ENCODE assay signal across 8 cellular contexts in the genomic region with DNA sequence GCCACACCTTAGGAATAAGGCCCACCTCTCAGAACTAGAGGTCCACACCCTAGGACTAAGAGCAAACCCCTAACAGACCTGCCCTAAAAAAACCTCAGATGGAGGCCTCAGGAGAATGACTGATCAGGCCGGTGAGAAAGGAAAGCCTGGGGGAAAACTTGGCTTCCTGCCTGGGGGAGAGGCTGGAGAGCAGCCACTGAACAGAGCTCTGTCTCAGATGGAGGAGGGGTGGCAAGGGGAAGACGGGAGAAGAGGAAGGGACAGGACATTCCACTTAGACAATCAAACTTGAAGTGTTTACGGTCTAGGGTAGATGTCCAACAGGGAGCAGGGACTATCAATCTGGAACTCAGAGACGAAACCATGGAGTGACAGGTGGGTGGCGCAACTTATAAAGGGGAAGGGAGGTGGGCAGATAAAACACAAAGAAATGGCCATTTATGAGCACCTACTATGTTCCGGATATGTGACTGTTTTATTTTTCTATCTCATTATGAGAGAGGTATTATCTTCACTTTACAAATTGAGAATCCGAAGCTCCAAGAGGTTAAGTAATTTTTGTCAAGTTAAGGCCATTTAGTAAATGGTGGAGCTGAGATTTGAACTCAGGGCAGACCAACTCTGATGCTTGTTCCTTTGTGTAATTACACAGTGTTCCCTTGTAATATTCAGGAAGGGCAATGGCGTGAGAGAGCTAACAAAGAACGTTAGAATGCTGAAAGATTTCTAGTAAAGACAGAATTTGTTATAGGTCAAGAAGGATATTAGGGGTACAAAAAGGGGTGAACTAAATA.
A peak's percentile ranks its signal among the peaks of the same experiment; 100 is the strongest.
DNase-seq lines count a peak whose midpoint lies in the region; ATAC-seq and TF ChIP-seq lines count a peak whose summit lies in the region.

No MANE protein-coding gene starts in this region.

- no peaks in the 10 kb centered on the region for H3K36me3 ChIP-seq in left ventricle myocardium inferior

- H3K4me3 Mint-ChIP-seq in WTC11, result 0 out of 2 replicates have a peak overlapping the region, but pooled peaks have one; percentile 14

- DNase-seq in GM03348 (ENCODE audit: low spot score) (peak; percentile 47), WTC11 (ENCODE audit: low spot score) (no peak), left ventricle myocardium inferior (peak; percentile 66), pulmonary artery endothelial cell (ENCODE audit: low read depth, low spot score) (peak; percentile 76), T-helper 2 cell (no peak), T-helper 1 cell (no peak), NCI-H1436 (lab: John Stamatoyannopoulos, UW) (no peak)
- no peak for DNase-seq in stimulated activated CD4-positive, alpha-beta T cell treated with anti-CD3 and anti-CD28 coated beads, Interleukin-2, amount 100 ng/mL, for 24 hours

- peak overlapping the region; percentile 61 for H3K27ac ChIP-seq in left ventricle myocardium inferior (replicated peaks)

- POLR2A ChIA-PET in WTC11 (lab: Charles Lee), result interaction anchor here (2.2 kb wide), 1 partner anchor 13 kb away, joined by 6 read pairs; no protein-coding TSS in a partner anchor

- H3K36me3 Mint-ChIP-seq in WTC11, result no peaks in the 10 kb centered on the region

- H3K4me1 Mint-ChIP-seq in WTC11, result peaks cover 54% of the 10 kb centered on the region

- H3K4me1 ChIP-seq in left ventricle myocardium inferior, result peaks cover 43% of the 10 kb centered on the region

- H3K9me3 ChIP-seq in left ventricle myocardium inferior (replicated peaks), result no peaks in the 10 kb centered on the region

- ATAC-seq in WTC11, result no peak

- intact Hi-C loops in left ventricle myocardium inferior (cut with micrococcal nuclease), result no loop called here

- no peaks in the 10 kb centered on the region for H3K27me3 ChIP-seq in left ventricle myocardium inferior (ENCODE audit: low read depth)

- peak overlapping the region; percentile 31 for H3K4me3 ChIP-seq in left ventricle myocardium inferior

- H3K9me3 Mint-ChIP-seq in WTC11, result 0 out of 2 replicates have a peak, but pooled peaks cover 3% of the 10 kb centered on the region

- no peaks in the 10 kb centered on the region for H3K27me3 Mint-ChIP-seq in WTC11 (ENCODE audit: low read depth)

- H3K27ac Mint-ChIP-seq in WTC11, result peak overlapping the region; percentile 72

- CTCF ChIA-PET in WTC11 (lab: Charles Lee), result interaction anchor here (0.5 to 1.3 kb wide), 5 partner anchors 39 to 119 kb away, joined by 3 to 4 read pairs (median 3); a partner anchor contains a TSS

- TF ChIP-seq CTCF in WTC11 (IDR thresholded peaks at IDR 0.05) (no peak), left ventricle myocardium inferior (IDR thresholded peaks at IDR 0.05; ENCODE audit: borderline replicate concordance) (no peak)

TF ChIP-seq in WTC11, 78 proteins besides CTCF, POLR2A, EP300 and RAD21:
- TF ChIP-seq, protein P1, sequence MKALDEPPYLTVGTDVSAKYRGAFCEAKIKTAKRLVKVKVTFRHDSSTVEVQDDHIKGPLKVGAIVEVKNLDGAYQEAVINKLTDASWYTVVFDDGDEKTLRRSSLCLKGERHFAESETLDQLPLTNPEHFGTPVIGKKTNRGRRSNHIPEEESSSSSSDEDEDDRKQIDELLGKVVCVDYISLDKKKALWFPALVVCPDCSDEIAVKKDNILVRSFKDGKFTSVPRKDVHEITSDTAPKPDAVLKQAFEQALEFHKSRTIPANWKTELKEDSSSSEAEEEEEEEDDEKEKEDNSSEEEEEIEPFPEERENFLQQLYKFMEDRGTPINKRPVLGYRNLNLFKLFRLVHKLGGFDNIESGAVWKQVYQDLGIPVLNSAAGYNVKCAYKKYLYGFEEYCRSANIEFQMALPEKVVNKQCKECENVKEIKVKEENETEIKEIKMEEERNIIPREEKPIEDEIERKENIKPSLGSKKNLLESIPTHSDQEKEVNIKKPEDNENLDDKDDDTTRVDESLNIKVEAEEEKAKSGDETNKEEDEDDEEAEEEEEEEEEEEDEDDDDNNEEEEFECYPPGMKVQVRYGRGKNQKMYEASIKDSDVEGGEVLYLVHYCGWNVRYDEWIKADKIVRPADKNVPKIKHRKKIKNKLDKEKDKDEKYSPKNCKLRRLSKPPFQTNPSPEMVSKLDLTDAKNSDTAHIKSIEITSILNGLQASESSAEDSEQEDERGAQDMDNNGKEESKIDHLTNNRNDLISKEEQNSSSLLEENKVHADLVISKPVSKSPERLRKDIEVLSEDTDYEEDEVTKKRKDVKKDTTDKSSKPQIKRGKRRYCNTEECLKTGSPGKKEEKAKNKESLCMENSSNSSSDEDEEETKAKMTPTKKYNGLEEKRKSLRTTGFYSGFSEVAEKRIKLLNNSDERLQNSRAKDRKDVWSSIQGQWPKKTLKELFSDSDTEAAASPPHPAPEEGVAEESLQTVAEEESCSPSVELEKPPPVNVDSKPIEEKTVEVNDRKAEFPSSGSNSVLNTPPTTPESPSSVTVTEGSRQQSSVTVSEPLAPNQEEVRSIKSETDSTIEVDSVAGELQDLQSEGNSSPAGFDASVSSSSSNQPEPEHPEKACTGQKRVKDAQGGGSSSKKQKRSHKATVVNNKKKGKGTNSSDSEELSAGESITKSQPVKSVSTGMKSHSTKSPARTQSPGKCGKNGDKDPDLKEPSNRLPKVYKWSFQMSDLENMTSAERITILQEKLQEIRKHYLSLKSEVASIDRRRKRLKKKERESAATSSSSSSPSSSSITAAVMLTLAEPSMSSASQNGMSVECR (CRISPR knock-in tag; IDR thresholded peaks at IDR 0.05; ENCODE audit: borderline replicate concordance), result no peak
- TF ChIP-seq, protein P2, sequence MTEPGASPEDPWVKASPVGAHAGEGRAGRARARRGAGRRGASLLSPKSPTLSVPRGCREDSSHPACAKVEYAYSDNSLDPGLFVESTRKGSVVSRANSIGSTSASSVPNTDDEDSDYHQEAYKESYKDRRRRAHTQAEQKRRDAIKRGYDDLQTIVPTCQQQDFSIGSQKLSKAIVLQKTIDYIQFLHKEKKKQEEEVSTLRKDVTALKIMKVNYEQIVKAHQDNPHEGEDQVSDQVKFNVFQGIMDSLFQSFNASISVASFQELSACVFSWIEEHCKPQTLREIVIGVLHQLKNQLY (CRISPR knock-in tag; IDR thresholded peaks at IDR 0.05), result no peak
- TF ChIP-seq, protein P3, sequence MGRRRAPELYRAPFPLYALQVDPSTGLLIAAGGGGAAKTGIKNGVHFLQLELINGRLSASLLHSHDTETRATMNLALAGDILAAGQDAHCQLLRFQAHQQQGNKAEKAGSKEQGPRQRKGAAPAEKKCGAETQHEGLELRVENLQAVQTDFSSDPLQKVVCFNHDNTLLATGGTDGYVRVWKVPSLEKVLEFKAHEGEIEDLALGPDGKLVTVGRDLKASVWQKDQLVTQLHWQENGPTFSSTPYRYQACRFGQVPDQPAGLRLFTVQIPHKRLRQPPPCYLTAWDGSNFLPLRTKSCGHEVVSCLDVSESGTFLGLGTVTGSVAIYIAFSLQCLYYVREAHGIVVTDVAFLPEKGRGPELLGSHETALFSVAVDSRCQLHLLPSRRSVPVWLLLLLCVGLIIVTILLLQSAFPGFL (CRISPR knock-in tag; IDR thresholded peaks at IDR 0.05; ENCODE audit: borderline replicate concordance), result no peak
- TF ChIP-seq OVOL2 (CRISPR knock-in tag; IDR thresholded peaks at IDR 0.05; ENCODE audit: borderline replicate concordance) (no peak), CREB1 (CRISPR knock-in tag; IDR thresholded peaks at IDR 0.05) (no peak), SMAD3 (CRISPR knock-in tag; IDR thresholded peaks at IDR 0.05; ENCODE audit: borderline replicate concordance) (no peak), HMGA2 (CRISPR knock-in tag; IDR thresholded peaks at IDR 0.05) (no peak)
- TF ChIP-seq, protein P4, sequence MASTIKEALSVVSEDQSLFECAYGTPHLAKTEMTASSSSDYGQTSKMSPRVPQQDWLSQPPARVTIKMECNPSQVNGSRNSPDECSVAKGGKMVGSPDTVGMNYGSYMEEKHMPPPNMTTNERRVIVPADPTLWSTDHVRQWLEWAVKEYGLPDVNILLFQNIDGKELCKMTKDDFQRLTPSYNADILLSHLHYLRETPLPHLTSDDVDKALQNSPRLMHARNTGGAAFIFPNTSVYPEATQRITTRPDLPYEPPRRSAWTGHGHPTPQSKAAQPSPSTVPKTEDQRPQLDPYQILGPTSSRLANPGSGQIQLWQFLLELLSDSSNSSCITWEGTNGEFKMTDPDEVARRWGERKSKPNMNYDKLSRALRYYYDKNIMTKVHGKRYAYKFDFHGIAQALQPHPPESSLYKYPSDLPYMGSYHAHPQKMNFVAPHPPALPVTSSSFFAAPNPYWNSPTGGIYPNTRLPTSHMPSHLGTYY (CRISPR knock-in tag; IDR thresholded peaks at IDR 0.05), result no peak

Comparison
In these comparisons a context has a peak if more than half of its experiments do, and no peak if none do; other contexts are left out.
1. DNase-seq: peak in GM03348 (single experiment), left ventricle myocardium inferior (single experiment) and pulmonary artery endothelial cell (single experiment); none in WTC11 (single experiment), T-helper 2 cell (0 of 5), T-helper 1 cell (0 of 5), NCI-H1436 (single experiment) and stimulated activated CD4-positive, alpha-beta T cell treated with anti-CD3 and anti-CD28 coated beads, Interleukin-2, amount 100 ng/mL, for 24 hours (0 of 2).